ENCODE assay signal across 8 cellular contexts in genomic region chr12:47757840-47758583, GRCh38. TPM values are rescaled to one million over a fixed set of nuclear protein-coding genes. Genes with fewer than 3 reads are reported as not detected.
A peak's percentile ranks its signal among the peaks of the same experiment; 100 is the strongest.
DNase-seq lines count a peak whose midpoint lies in the region; ATAC-seq and TF ChIP-seq lines count a peak whose summit lies in the region.

No MANE protein-coding gene starts in this region.

- H3K9me3 Mint-ChIP-seq in CD8-positive, alpha-beta T cell, result no peaks in the 10 kb centered on the region

- H3K27ac ChIP-seq in CD8-positive, alpha-beta T cell (ENCODE audit: low read depth, low read length), result no peak overlapping the region
- peak overlapping the region; percentile 78; the same call in 1 of the 2 replicates for H3K27ac ChIP-seq in VCaP
- no peak overlapping the region for H3K27ac ChIP-seq in cardiac muscle cell
- H3K27ac ChIP-seq in parathyroid adenoma, result peak overlapping the region; percentile 94

- peak overlapping the region; percentile 75 for H3K4me3 Mint-ChIP-seq in CD8-positive, alpha-beta T cell

- H3K36me3 Mint-ChIP-seq in CD8-positive, alpha-beta T cell, result no peaks in the 10 kb centered on the region

- H3K4me2 ChIP-seq in parathyroid adenoma (ENCODE audit: low read length), result peak overlapping the region; percentile 87

- CTCF ChIA-PET in CD8-positive, alpha-beta T cell (lab: Charles Lee), result interaction anchor here (0.9 to 11.6 kb wide), 11 partner anchors 11 to 80 kb away, joined by 3 to 201 read pairs (median 5); partner anchors contain the start of gene SLC48A1

- H3K27me3 ChIP-seq in CD8-positive, alpha-beta T cell (ENCODE audit: insufficient read depth, low read length), result no peaks in the 10 kb centered on the region
- no peaks in the 10 kb centered on the region for H3K27me3 ChIP-seq in cardiac muscle cell
- H3K27me3 ChIP-seq in parathyroid adenoma (ENCODE audit: control insufficient read depth, insufficient read depth, low read length), result no peaks in the 10 kb centered on the region

- H3K9me3 ChIP-seq in CD8-positive, alpha-beta T cell (ENCODE audit: low read length), result no peaks in the 10 kb centered on the region
- H3K9me3 ChIP-seq in cardiac muscle cell (ENCODE audit: low read depth) (no peaks in the 10 kb centered on the region), parathyroid adenoma (ENCODE audit: control insufficient read depth, low read length) (no peaks in the 10 kb centered on the region)

- no peaks in the 10 kb centered on the region for H3K36me3 ChIP-seq in CD8-positive, alpha-beta T cell (ENCODE audit: insufficient read depth, low read length)
- H3K36me3 ChIP-seq in cardiac muscle cell (no peaks in the 10 kb centered on the region), parathyroid adenoma (ENCODE audit: control insufficient read depth, insufficient read depth, low read length) (no peaks in the 10 kb centered on the region)

- no peak overlapping the region for H3K4me3 ChIP-seq in CD8-positive, alpha-beta T cell (ENCODE audit: low read depth, low read length)
- H3K4me3 ChIP-seq in cardiac muscle cell (peak overlapping the region; percentile 50), parathyroid adenoma (ENCODE audit: low read depth, low read length) (peak overlapping the region; percentile 68)

- intact Hi-C loops in CD8-positive, alpha-beta T cell (cut with DNase I, micrococcal nuclease), result loop anchor here in 1 of 2 experiments (2.0 kb wide), 1 partner anchor 15 kb away; the partner anchor contains the start of gene SLC48A1

- H3K9ac ChIP-seq in parathyroid adenoma, result peak overlapping the region; percentile 78

- POLR2A ChIA-PET in CD8-positive, alpha-beta T cell (lab: Charles Lee), result interaction anchor here (0.9 to 3.8 kb wide), 3 partner anchors 10 to 15 kb away, joined by 3 to 13 read pairs (median 10); partner anchors contain the start of gene SLC48A1

- H3K4me1 ChIP-seq in CD8-positive, alpha-beta T cell (ENCODE audit: insufficient read depth, low read length), result peaks cover 12% of the 10 kb centered on the region
- no peaks in the 10 kb centered on the region for H3K4me1 ChIP-seq in cardiac muscle cell (ENCODE audit: low read depth)
- H3K4me1 ChIP-seq in parathyroid adenoma, result peaks cover 66% of the 10 kb centered on the region

- no peak for TF ChIP-seq CTCF in CD8-positive, alpha-beta T cell (IDR thresholded peaks at IDR 0.05)
- TF ChIP-seq CTCF in VCaP (conservative IDR thresholded peaks at IDR 0.05) (no peak), cardiac muscle cell (IDR thresholded peaks at IDR 0.05; ENCODE audit: low read depth, low read length) (no peak), parathyroid adenoma (IDR thresholded peaks at IDR 0.05) (no peak), GM13976 (IDR thresholded peaks at IDR 0.05; ENCODE audit: borderline replicate concordance, control extremely low read depth, extremely low read depth, insufficient read depth, missing control alignments) (no peak)

- no peaks in the 10 kb centered on the region for H3K27me3 Mint-ChIP-seq in CD8-positive, alpha-beta T cell (ENCODE audit: low read depth)

- ATAC-seq in CD8-positive, alpha-beta T cell, result no peak
- ATAC-seq in GM18517 (IDR thresholded peaks at IDR 0.05; ENCODE audit: unreplicated experiment), result no peak

- H3K4me1 Mint-ChIP-seq in CD8-positive, alpha-beta T cell (ENCODE audit: low read depth), result peaks cover 23% of the 10 kb centered on the region

- H3K27ac Mint-ChIP-seq in CD8-positive, alpha-beta T cell, result no peak overlapping the region

- DNase-seq in CD8-positive, alpha-beta T cell, result no peak
- DNase-seq in cardiac muscle cell (ENCODE audit: low read depth in 1 of 2, low spot score in 1 of 2) (no peak), amniotic stem cell (lab: John Stamatoyannopoulos, UW) (no peak), GF-D8 (lab: John Stamatoyannopoulos, UW) (no peak), GM13976 (ENCODE audit: low spot score) (no peak)

- in situ Hi-C loops in GM13976 (cut with MboI; ENCODE audit: low sequenced_read_pairs, unreplicated experiment), result no loop called here

- peaks cover 32% of the 10 kb centered on the region for H3K79me2 ChIP-seq in parathyroid adenoma

- peak overlapping the region; percentile 91 for H2AFZ ChIP-seq in parathyroid adenoma

RNA-seq across cellular contexts. Expression of gene RAPGEF3, which starts 0.7 kb away (rescaled TPM):
- total RNA-seq in CD8-positive, alpha-beta T cell, result under 1 TPM; 0.14 to 0.25 TPM
- 3.8 and 8.8 TPM in 2 replicates for total RNA-seq in cardiac muscle cell
- 3.3 and 5.5 TPM in 2 replicates for polyA plus RNA-seq in cardiac muscle cell

RNA-seq across cellular contexts. Expression of gene SLC48A1, which starts 15.0 kb away (rescaled TPM):
- 1 to 10 TPM; 4.3 to 5.5 TPM for total RNA-seq in CD8-positive, alpha-beta T cell
- 23.3 and 26.2 TPM in 2 replicates for total RNA-seq in cardiac muscle cell
- 28.9 and 29.2 TPM in 2 replicates for polyA plus RNA-seq in cardiac muscle cell

RNA-seq across cellular contexts. Expression of gene ENDOU, which starts 32.7 kb away (rescaled TPM):
- under 1 TPM in 1 of 2 experiments, not detected in 1; 0.22 TPM for total RNA-seq in CD8-positive, alpha-beta T cell
- 0.24 and 0.53 TPM in 2 replicates for total RNA-seq in cardiac muscle cell
- 0.95 and 1.3 TPM in 2 replicates for polyA plus RNA-seq in cardiac muscle cell

RNA-seq across cellular contexts. Expression of gene RPAP3, which starts 52.2 kb away (rescaled TPM):
- total RNA-seq in CD8-positive, alpha-beta T cell, result 10 to 100 TPM; 17.3 to 18.3 TPM
- 13.9 and 24.9 TPM in 2 replicates for total RNA-seq in cardiac muscle cell
- polyA plus RNA-seq in cardiac muscle cell, result 44.3 and 60.8 TPM in 2 replicates

Comparison
In these comparisons a context has a peak if more than half of its experiments do, and no peak if none do; other contexts are left out.
1. H3K27ac ChIP-seq: peak in VCaP (single experiment) and parathyroid adenoma (single experiment); none in CD8-positive, alpha-beta T cell (single experiment) and cardiac muscle cell (single experiment).